ENCODE assay signal across 12 cellular contexts in genomic region chr4:181854142-181854541, GRCh38.
"Had no signal": no experiment of that assay in that cellular context is flagged by ENCODE, and none has a peak within 500 bp of the region (broad histone marks: within the 10 kb centered on the region; RNA-seq: fewer than 3 reads in every experiment).

No MANE protein-coding gene starts in this region.

- H3K27me3 ChIP-seq: hepatocyte, tibial nerve had no signal

- H3K9me3 ChIP-seq: tibial nerve had no signal

- DNase-seq: activated CD4-positive, alpha-beta T cell treated with anti-CD3 and anti-CD28 coated beads, Interleukin-2, amount 50 U/mL, for 48 hours; activated CD4-positive, CD25-positive, alpha-beta regulatory T cell treated with anti-CD3 and anti-CD28 coated beads, Interleukin-2, amount 50 U/mL, for 72 hours; activated CD8-positive, alpha-beta memory T cell treated with anti-CD3 and anti-CD28 coated beads, Interleukin-2, amount 10 ng/mL, durations not matched to agents 7 days and 5 days; activated gamma-delta T cell; activated T-cell treated with anti-CD3 and anti-CD28 coated beads, Interleukin-2, amount 50 U/mL, for 4 hours; left cardiac atrium; naive thymus-derived CD4-positive, alpha-beta T cell had no signal

- H3K79me2 ChIP-seq: hepatocyte, parathyroid adenoma had no signal

- FAIRE-seq: endometrium had no signal

- H2AFZ ChIP-seq: hepatocyte, parathyroid adenoma had no signal

- H3K4me2 ChIP-seq: hepatocyte, smooth muscle cell had no signal

- H3K4me3 ChIP-seq: hepatocyte, smooth muscle cell, tibial nerve had no signal

- H3K4me1 ChIP-seq: parathyroid adenoma, tibial nerve had no signal

- H3K27ac ChIP-seq: hepatocyte, parathyroid adenoma, tibial nerve had no signal

- H3K9ac ChIP-seq: parathyroid adenoma had no signal

- H3K36me3 ChIP-seq: tibial nerve had no signal
